Comparison of ENCODE assay signal across 32 cellular contexts in genomic region chr10:130394832-130395231, GRCh38.
"Had no signal": no experiment of that assay in that cellular context is flagged by ENCODE, and none has a peak within 500 bp of the region (broad histone marks: within the 10 kb centered on the region; RNA-seq: fewer than 3 reads in every experiment).

No MANE protein-coding gene starts in this region.

- H3K36me3 Mint-ChIP-seq: brain had no signal

- H3K27ac Mint-ChIP-seq: activated B cell treated with CpG ODN at 0.5 μM for 24 hours; activated CD4-positive, alpha-beta memory T cell treated with anti-CD3 and anti-CD28 coated beads for 36 hours; activated CD8-positive, alpha-beta T cell treated with anti-CD3 and anti-CD28 coated beads, Interleukin-2, amount 10 ng/mL, durations not matched to agents 7 days and 5 days; activated naive CD8-positive, alpha-beta T cell; activated T-helper 17 cell treated with anti-CD3 and anti-CD28 coated beads, Interleukin-2, amount 50 U/mL, for 72 hours; brain; dendritic cell treated with granulocyte-macrophage colony-stimulating factor and Interleukin-4, amounts not matched to agents 40 ng/mL and 50 ng/mL, for 4 days; effector memory CD8-positive, alpha-beta T cell; T-helper 17 cell; T-helper 2 cell treated with Interferon-gamma antibody and Interleukin-4, amounts not matched to agents 5 μg/mL and 100 μg/mL, for 36 hours had no signal

- H3K4me1 Mint-ChIP-seq: activated B cell treated with CpG ODN at 0.5 μM for 24 hours; activated T-helper 17 cell treated with anti-CD3 and anti-CD28 coated beads, Interleukin-2, amount 50 U/mL, for 72 hours; brain; central memory CD8-positive, alpha-beta T cell; T-helper 17 cell had no signal

- H3K4me3 Mint-ChIP-seq: activated B cell treated with CpG ODN at 0.5 μM for 24 hours; activated CD4-positive, alpha-beta memory T cell treated with anti-CD3 and anti-CD28 coated beads for 36 hours; activated CD8-positive, alpha-beta T cell treated with anti-CD3 and anti-CD28 coated beads, Interleukin-2, amount 10 ng/mL, durations not matched to agents 7 days and 5 days; activated naive CD8-positive, alpha-beta T cell; activated T-cell treated with anti-CD3 and anti-CD28 coated beads, Interleukin-2, amount 50 U/mL, for 4 hours; activated T-helper 17 cell treated with anti-CD3 and anti-CD28 coated beads, Interleukin-2, amount 50 U/mL, for 72 hours; brain; central memory CD8-positive, alpha-beta T cell; dendritic cell treated with granulocyte-macrophage colony-stimulating factor and Interleukin-4, amounts not matched to agents 40 ng/mL and 50 ng/mL, for 4 days; effector memory CD8-positive, alpha-beta T cell; T-helper 17 cell; T-helper 2 cell treated with Interferon-gamma antibody and Interleukin-4, amounts not matched to agents 5 μg/mL and 100 μg/mL, for 36 hours had no signal

- H3K27ac ChIP-seq: ascending aorta, breast epithelium, cardiac muscle cell, coronary artery, epithelial cell of prostate, esophagus squamous epithelium, gastroesophageal sphincter, WERI-Rb-1 had no signal

- H3K36me3 ChIP-seq: ascending aorta, breast epithelium, cardiac muscle cell, esophagus squamous epithelium, gastroesophageal sphincter, WERI-Rb-1 had no signal

- H3K27me3 ChIP-seq: ascending aorta, breast epithelium, cardiac muscle cell, esophagus squamous epithelium had no signal

- FAIRE-seq: endometrium, endothelial cell of umbilical vein had no signal

- H3K4me1 ChIP-seq: ascending aorta, breast epithelium, esophagus squamous epithelium, gastroesophageal sphincter had no signal

- H3K27me3 Mint-ChIP-seq: activated B cell treated with CpG ODN at 0.5 μM for 24 hours; dendritic cell treated with granulocyte-macrophage colony-stimulating factor and Interleukin-4, amounts not matched to agents 40 ng/mL and 50 ng/mL, for 4 days had no signal

- H3K4me3 ChIP-seq: ascending aorta, breast epithelium, cardiac muscle cell, coronary artery, esophagus squamous epithelium, gastroesophageal sphincter had no signal

- ATAC-seq: activated CD4-positive, CD25-positive, alpha-beta regulatory T cell treated with anti-CD3 and anti-CD28 coated beads, Interleukin-2, amount 50 U/mL, for 24 hours; activated CD8-positive, alpha-beta T cell treated with anti-CD3 and anti-CD28 coated beads, Interleukin-2, amount 10 ng/mL, durations not matched to agents 7 days and 5 days; activated T-cell treated with anti-CD3 and anti-CD28 coated beads, Interleukin-2, amount 50 U/mL, for 4 hours; activated T-helper 17 cell treated with anti-CD3 and anti-CD28 coated beads, Interleukin-2, amount 50 U/mL, for 72 hours; effector memory CD8-positive, alpha-beta T cell; gastroesophageal sphincter; T-helper 17 cell had no signal

- DNase-seq: activated B cell treated with CpG ODN at 0.5 μM for 24 hours; activated CD4-positive, alpha-beta memory T cell treated with anti-CD3 and anti-CD28 coated beads for 36 hours; activated CD4-positive, alpha-beta T cell treated with anti-CD3 and anti-CD28 coated beads for 48 hours; activated CD8-positive, alpha-beta T cell treated with anti-CD3 and anti-CD28 coated beads, Interleukin-2, amount 10 ng/mL, durations not matched to agents 7 days and 5 days; activated effector memory CD4-positive, alpha-beta T cell treated with Interleukin-2 at 50 U/mL for 16 hours; activated gamma-delta T cell treated with Interleukin-2 at 50 U/mL for 16 hours; activated naive CD4-positive, alpha-beta T cell treated with anti-CD3 and anti-CD28 coated beads, Interleukin-2, amount 50 U/mL, for 16 hours; activated naive CD4-positive, alpha-beta T cell treated with Interleukin-2 at 50 U/mL for 16 hours; activated T-cell treated with anti-CD3 and anti-CD28 coated beads, Interleukin-2, amount 50 U/mL, for 4 hours; effector CD4-positive, alpha-beta T cell; effector memory CD8-positive, alpha-beta T cell; esophagus squamous epithelium; foreskin melanocyte; T-helper 1 cell; T-helper 17 cell; T1000; WERI-Rb-1 had no signal
